Comparison of ENCODE assay signal across 18 cellular contexts in genomic region chr5:150215978-150216944, GRCh38. TPM values are rescaled to one million over a fixed set of nuclear protein-coding genes. Genes with fewer than 3 reads are reported as not detected.
"Had no signal": no experiment of that assay in that cellular context is flagged by ENCODE, and none has a peak within 500 bp of the region (broad histone marks: within the 10 kb centered on the region; RNA-seq: fewer than 3 reads in every experiment).

No MANE protein-coding gene starts in this region.

- ATAC-seq: heart left ventricle, left lung had no signal

- H3K4me3 Mint-ChIP-seq: activated naive CD8-positive, alpha-beta T cell; memory B cell; stimulated activated naive CD8-positive, alpha-beta T cell treated with anti-CD3 and anti-CD28 coated beads, Interleukin-15, Interleukin-2, amounts not matched to agents 100 ng/mL and 50 ng/mL, for 24 hours had no signal

- H3K4me3 ChIP-seq: breast epithelium, esophagus muscularis mucosa, heart left ventricle, left lung, ovary had no signal

- DNase-seq: activated effector memory CD4-positive, alpha-beta T cell treated with Interleukin-2 at 50 U/mL for 16 hours; activated T-cell treated with anti-CD3 and anti-CD28 coated beads, Interleukin-2, amount 50 U/mL, for 1 hour; foreskin melanocyte; heart left ventricle; islet precursor cell; ovary; stimulated activated CD4-positive, alpha-beta T cell treated with anti-CD3 and anti-CD28 coated beads, Interleukin-4, amount 100 ng/mL, for 1 hour; stimulated activated CD8-positive, alpha-beta memory T cell treated with anti-CD3 and anti-CD28 coated beads, Interleukin-4, amount 100 ng/mL, for 48 hours; T-helper 1 cell had no signal

- H3K4me1 ChIP-seq: breast epithelium, left lung had no signal

- H3K36me3 ChIP-seq: breast epithelium, esophagus muscularis mucosa, heart left ventricle, left lung, ovary had no signal

- H3K27me3 ChIP-seq: breast epithelium, esophagus muscularis mucosa, heart left ventricle, ovary had no signal

- H3K36me3 Mint-ChIP-seq: activated naive CD8-positive, alpha-beta T cell; memory B cell had no signal

- H3K9me3 ChIP-seq: breast epithelium, esophagus muscularis mucosa, heart left ventricle, left lung, ovary had no signal

- H3K27ac ChIP-seq: esophagus muscularis mucosa, left lung, ovary had no signal

- H3K27ac Mint-ChIP-seq: activated naive CD8-positive, alpha-beta T cell; memory B cell; stimulated activated naive CD8-positive, alpha-beta T cell treated with anti-CD3 and anti-CD28 coated beads, Interleukin-15, Interleukin-2, amounts not matched to agents 100 ng/mL and 50 ng/mL, for 24 hours had no signal

- H3K9me3 Mint-ChIP-seq: memory B cell; stimulated activated naive CD8-positive, alpha-beta T cell treated with anti-CD3 and anti-CD28 coated beads, Interleukin-15, Interleukin-2, amounts not matched to agents 100 ng/mL and 50 ng/mL, for 24 hours had no signal

RNA-seq across cellular contexts. Expression of gene SLC6A7, which starts 26.4 kb away (rescaled TPM):
- total RNA-seq: esophagus muscularis mucosa, heart left ventricle, left lung, ovary had no signal
- polyA plus RNA-seq: heart left ventricle had no signal

RNA-seq across cellular contexts. Expression of gene CDX1, which starts 49.7 kb away (rescaled TPM):
- total RNA-seq: cerebellum, temporal lobe had no signal
- polyA plus RNA-seq: neural cell had no signal
